In genomic region chr3:151035072-151035471, GRCh38 we compare ENCODE assay signal across 28 cellular contexts. TPM values are rescaled to one million over a fixed set of nuclear protein-coding genes. Genes with fewer than 3 reads are reported as not detected.
DNase-seq lines count a peak whose midpoint lies in the region; ATAC-seq and TF ChIP-seq lines count a peak whose summit lies in the region.
"Had no signal": no experiment of that assay in that cellular context is flagged by ENCODE, and none has a peak within 500 bp of the region (broad histone marks: within the 10 kb centered on the region; RNA-seq: fewer than 3 reads in every experiment).

No MANE protein-coding gene starts in this region.

- H4K91ac ChIP-seq in mesenchymal stem cell (ENCODE audit: low read length) = no peak overlapping the region

- no peak overlapping the region for H3K27ac ChIP-seq in mesenchymal stem cell (ENCODE audit: low read length, poor library complexity, severe bottlenecking)
- H3K27ac ChIP-seq: Peyer's patch had no signal

- no peak overlapping the region for H3K4me3 ChIP-seq in Jurkat, Clone E6-1 (ENCODE audit: low read length)
- H3K4me3 ChIP-seq in mesenchymal stem cell (ENCODE audit: insufficient read depth in 1 of 2, low read depth in 1 of 2, low read length in 2 of 2) = no peak overlapping the region
- H3K4me3 ChIP-seq: GM12878, GM23338, Peyer's patch had no signal

- H2BK5ac ChIP-seq in mesenchymal stem cell (ENCODE audit: low read depth, low read length, poor library complexity, severe bottlenecking) = no peak overlapping the region

- H2BK15ac ChIP-seq in mesenchymal stem cell (ENCODE audit: low read depth, poor library complexity, severe bottlenecking) = no peak overlapping the region

- H2BK12ac ChIP-seq in mesenchymal stem cell (ENCODE audit: low read length in 2 of 2) = peak overlapping the region; percentile 10 to 82

- H3K4me1 ChIP-seq in mesenchymal stem cell (ENCODE audit: control insufficient read depth, insufficient read depth, low read depth, low read length) = peaks cover 3% of the 10 kb centered on the region
- H3K4me1 ChIP-seq: Peyer's patch had no signal

- H3K4me2 ChIP-seq in mesenchymal stem cell (ENCODE audit: low read length, poor library complexity, severe bottlenecking) = no peak overlapping the region
- H3K4me2 ChIP-seq: GM23338 had no signal

- H3K27ac Mint-ChIP-seq in WTC11 = no peak overlapping the region
- H3K27ac Mint-ChIP-seq: CD4-positive, alpha-beta memory T cell; GM23338; H9; HFFc6 had no signal

- H3K27me3 ChIP-seq in mesenchymal stem cell (ENCODE audit: control insufficient read depth in 1 of 2, insufficient read depth in 1 of 2, low read length in 2 of 2) = no peaks in the 10 kb centered on the region
- H3K27me3 ChIP-seq: Peyer's patch had no signal

- H3K36me3 ChIP-seq in mesenchymal stem cell (ENCODE audit: control insufficient read depth in 1 of 2, insufficient read depth in 2 of 2, low read depth in 1 of 2, low read length in 2 of 2) = no peaks in the 10 kb centered on the region
- H3K36me3 ChIP-seq: Peyer's patch had no signal

- H3K36me3 Mint-ChIP-seq in WTC11 = no peaks in the 10 kb centered on the region
- H3K36me3 Mint-ChIP-seq: CD4-positive, alpha-beta memory T cell had no signal

- no peak overlapping the region for H3K4me3 Mint-ChIP-seq in WTC11
- H3K4me3 Mint-ChIP-seq: CD4-positive, alpha-beta memory T cell; GM23338; H9; HFFc6 had no signal

- H4K8ac ChIP-seq in mesenchymal stem cell (ENCODE audit: low read length) = no peak overlapping the region

- H3K9ac ChIP-seq in mesenchymal stem cell (ENCODE audit: low read length) = no peak overlapping the region

- POLR2A ChIA-PET in WTC11 (lab: Charles Lee) = no interaction called here

- no peaks in the 10 kb centered on the region for H3K79me1 ChIP-seq in mesenchymal stem cell (replicated peaks; ENCODE audit: low read length, poor library complexity, severe bottlenecking)

- H3K18ac ChIP-seq in mesenchymal stem cell (ENCODE audit: low read depth in 1 of 2, low read length in 2 of 2) = peak overlapping the region in 1 of 2 experiments; percentile 30

- no peak for TF ChIP-seq CTCF in WTC11 (IDR thresholded peaks at IDR 0.05)

- peak overlapping the region; percentile 86 for H2AK5ac ChIP-seq in mesenchymal stem cell (ENCODE audit: low read length, severe bottlenecking)

- no peak overlapping the region for H2AFZ ChIP-seq in mesenchymal stem cell (ENCODE audit: low read depth, low read length)
- H2AFZ ChIP-seq: GM23338 had no signal

- CTCF ChIA-PET in WTC11 (lab: Charles Lee) = interaction anchor here (0.9 kb wide), 1 partner anchor 121 kb away, joined by 3 read pairs; no protein-coding TSS in a partner anchor

- no peak overlapping the region for H3K4ac ChIP-seq in mesenchymal stem cell (ENCODE audit: low read depth in 1 of 2, low read length in 2 of 2)

- H3K9me3 Mint-ChIP-seq in WTC11 = no peaks in the 10 kb centered on the region
- H3K9me3 Mint-ChIP-seq: CD4-positive, alpha-beta memory T cell; GM23338; H9; HFFc6 had no signal

- H2BK120ac ChIP-seq in mesenchymal stem cell (ENCODE audit: low read depth, low read length) = no peak overlapping the region

- no peaks in the 10 kb centered on the region for H3K9me3 ChIP-seq in mesenchymal stem cell (ENCODE audit: control insufficient read depth, low read length)
- H3K9me3 ChIP-seq: Peyer's patch had no signal

- no peak overlapping the region for H3K23ac ChIP-seq in mesenchymal stem cell (ENCODE audit: low read length in 2 of 2)

- peak; percentile 47 for DNase-seq in HT1080 (ENCODE audit: low read depth)
- peak; percentile 14 for DNase-seq in Jurkat, Clone E6-1 (ENCODE audit: low read depth, low spot score)
- no peak for DNase-seq in WTC11 (ENCODE audit: low spot score)
- DNase-seq in mesenchymal stem cell = no peak
- DNase-seq in SW 1271 (lab: John Stamatoyannopoulos, UW) = no peak
- DNase-seq in NCI-H1694 treated with DMSO at 0.1 percent for 48 hours (lab: John Stamatoyannopoulos, UW) = no peak
- DNase-seq: C1 segment of cervical spinal cord; CD4-positive, alpha-beta memory T cell; COR-L47; DMS79; EL; GDM1; H9; HFFc6; IMR-90; MV-4-11; NCI-H1105; NCI-H1436 treated with DMSO at 0.1 percent for 48 hours; NCI-H1930; NCI-H2107; NCI-H446; NCI-H524 treated with DMSO at 0.1 percent for 48 hours; NCI-H82; Peyer's patch; SHP77 treated with DMSO at 0.1 percent for 48 hours had no signal

- H3K27me3 Mint-ChIP-seq in WTC11 (ENCODE audit: low read depth) = no peaks in the 10 kb centered on the region

- no peak overlapping the region for H3K14ac ChIP-seq in mesenchymal stem cell (ENCODE audit: low read length in 2 of 2)

- peak; percentile 52; the same call in 1 of the 2 replicates for ATAC-seq in WTC11
- no peak for ATAC-seq in GM19324 (IDR thresholded peaks at IDR 0.05; ENCODE audit: low FRiP score, unreplicated experiment)
- ATAC-seq: GM12878, GM23338 had no signal

- WGBS in mesenchymal stem cell = 95% methylated on average over 5 of the region's 5 CpGs

- peaks cover 3% of the 10 kb centered on the region; the same call in 1 of the 2 replicates for H3K4me1 Mint-ChIP-seq in WTC11
- H3K4me1 Mint-ChIP-seq: CD4-positive, alpha-beta memory T cell; GM23338 had no signal

TF ChIP-seq in WTC11, 78 proteins besides CTCF, POLR2A, EP300 and RAD21 (continues in another document):
- TF ChIP-seq CBFB (CRISPR knock-in tag; IDR thresholded peaks at IDR 0.05; ENCODE audit: low read depth) (no peak), JAZF1 (CRISPR knock-in tag; IDR thresholded peaks at IDR 0.05) (no peak), SMAD3 (CRISPR knock-in tag; IDR thresholded peaks at IDR 0.05; ENCODE audit: borderline replicate concordance) (no peak), ZNF425 (CRISPR knock-in tag; conservative IDR thresholded peaks at IDR 0.05) (no peak), RORB (CRISPR knock-in tag; IDR thresholded peaks at IDR 0.05) (no peak), KAT7 (CRISPR knock-in tag; IDR thresholded peaks at IDR 0.05; ENCODE audit: borderline replicate concordance) (no peak), IRF1 (CRISPR knock-in tag; IDR thresholded peaks at IDR 0.05) (no peak), ZNF512 (CRISPR knock-in tag; IDR thresholded peaks at IDR 0.05; ENCODE audit: borderline replicate concordance) (no peak), PREB (CRISPR knock-in tag; IDR thresholded peaks at IDR 0.05; ENCODE audit: borderline replicate concordance) (no peak), ATF1 (CRISPR knock-in tag; IDR thresholded peaks at IDR 0.05) (no peak), TCF7 (CRISPR knock-in tag; IDR thresholded peaks at IDR 0.05; ENCODE audit: low read depth) (no peak), HMGA2 (CRISPR knock-in tag; IDR thresholded peaks at IDR 0.05) (no peak), ZNF396 (CRISPR knock-in tag; IDR thresholded peaks at IDR 0.05; ENCODE audit: borderline replicate concordance) (no peak), GTF2I (CRISPR knock-in tag; conservative IDR thresholded peaks at IDR 0.05) (no peak), ZNF263 (CRISPR knock-in tag; IDR thresholded peaks at IDR 0.05; ENCODE audit: low read depth) (no peak)

RNA-seq across cellular contexts. Expression of gene MED12L, which starts 50.4 kb away (rescaled TPM):
- 1.5 and 2.0 TPM in 2 replicates for total RNA-seq in HT1080 (2014; rRNA removed; shearing (Covaris generic))
- 1.0 and 1.1 TPM in 2 replicates for polyA plus RNA-seq in HT1080 (2015; cell fraction: cytosol; rRNA removed)
- 1.2 TPM in 2 replicates for polyA plus RNA-seq in HT1080 (2015; cell fraction: nucleus; rRNA removed)
- 11.9 TPM for polyA plus RNA-seq in Jurkat, Clone E6-1 (2012; ENCODE audit: insufficient read depth, insufficient read length)
- total RNA-seq in WTC11 (2021) = 22.3 to 27.4 TPM (median 25.2 TPM) in 3 replicates
- 0.61 TPM for polyA plus RNA-seq in mesenchymal stem cell (2013, experiment 1 of 2)
- polyA plus RNA-seq in mesenchymal stem cell (2013, experiment 2 of 2) = 0.34 TPM
- polyA plus RNA-seq: CD4-positive, alpha-beta memory T cell had no signal

Comparison
In these comparisons a context has a peak if more than half of its experiments do, and no peak if none do; other contexts are left out.
1. DNase-seq: peak in HT1080 (single experiment) and Jurkat, Clone E6-1 (single experiment); none in WTC11 (single experiment), mesenchymal stem cell (single experiment), SW 1271 (0 of 2) and NCI-H1694 treated with DMSO at 0.1 percent for 48 hours (single experiment).